In the genomic region with DNA sequence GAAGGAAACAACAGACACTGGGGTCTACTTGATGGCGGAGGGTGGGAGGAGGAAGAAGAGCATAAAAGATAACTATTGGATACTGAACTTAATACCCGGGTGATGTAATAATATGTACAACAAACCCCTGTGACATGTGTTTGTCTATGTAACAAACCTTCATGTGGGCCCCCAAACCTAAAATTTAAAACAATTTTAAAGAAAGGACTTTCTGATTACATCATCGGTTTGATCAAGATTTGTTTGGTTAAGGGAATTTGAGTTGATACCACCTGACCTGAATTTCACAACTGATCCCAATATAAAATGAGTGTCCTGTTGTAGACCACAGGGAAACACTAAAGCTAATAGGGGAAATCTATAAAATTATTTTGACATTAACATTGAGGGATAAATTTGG, we compare ENCODE assay signal across 11 cellular contexts.
"Had no signal": no experiment of that assay in that cellular context is flagged by ENCODE, and none has a peak within 500 bp of the region (broad histone marks: within the 10 kb centered on the region; RNA-seq: fewer than 3 reads in every experiment).

No MANE protein-coding gene starts in this region.

- FAIRE-seq: H1, H54 had no signal

- DNase-seq: GM23248, GOT3, H7, H9, HCEC 1CT, HFFc6 had no signal

- H3K9ac ChIP-seq: GM23248 had no signal

- H3K27ac ChIP-seq: GM23248 had no signal

- ATAC-seq: GM23338, HCT116 had no signal

- H3K4me3 ChIP-seq: GM23248, GM23338, HAP-1 had no signal

- H3K4me2 ChIP-seq: GM23338 had no signal

- H2AFZ ChIP-seq: GM23248, GM23338 had no signal

- H3K9me3 ChIP-seq: HAP-1 had no signal
